ENCODE assay signal across 8 cellular contexts in genomic region chr2:160429248-160430000, GRCh38.
DNase-seq lines count a peak whose midpoint lies in the region; ATAC-seq and TF ChIP-seq lines count a peak whose summit lies in the region.

No MANE protein-coding gene starts in this region.

- H3K27me3 ChIP-seq in SJSA1 (replicated peaks), result no peaks in the 10 kb centered on the region
- H3K27me3 ChIP-seq in osteoblast (ENCODE audit: insufficient read depth, low read length), result no peaks in the 10 kb centered on the region

- peaks cover 37% of the 10 kb centered on the region for H3K79me2 ChIP-seq in osteoblast (ENCODE audit: insufficient read depth, low read length)

- peaks cover 24% of the 10 kb centered on the region for H3K4me1 Mint-ChIP-seq in endothelial cell (ENCODE audit: unreplicated experiment)

- ATAC-seq in GM19351 (IDR thresholded peaks at IDR 0.05; ENCODE audit: unreplicated experiment), result no peak
- no peak for ATAC-seq in GM18907 (IDR thresholded peaks at IDR 0.05; ENCODE audit: unreplicated experiment)

- no peak overlapping the region for H3K4me3 Mint-ChIP-seq in endothelial cell (ENCODE audit: unreplicated experiment)

- no peaks in the 10 kb centered on the region for H3K9me3 Mint-ChIP-seq in endothelial cell (ENCODE audit: unreplicated experiment)

- no peaks in the 10 kb centered on the region for H3K9me3 ChIP-seq in SJSA1 (replicated peaks)
- no peaks in the 10 kb centered on the region for H3K9me3 ChIP-seq in osteoblast (ENCODE audit: low read depth, low read length)

- H3K4me2 ChIP-seq in osteoblast (ENCODE audit: insufficient read depth, low read length), result no peak overlapping the region

- H3K4me1 ChIP-seq in SJSA1 (replicated peaks) (peaks cover 70% of the 10 kb centered on the region), osteoblast (ENCODE audit: insufficient read depth, low read length) (peaks cover 51% of the 10 kb centered on the region)

- H3K27ac ChIP-seq in SJSA1 (peak overlapping the region; percentile 51; the same call in 1 of the 2 replicates), osteoblast (ENCODE audit: low read depth, low read length) (peak overlapping the region; percentile 88)

- H3K27ac Mint-ChIP-seq in endothelial cell (ENCODE audit: unreplicated experiment), result no peak overlapping the region

- H2AFZ ChIP-seq in osteoblast (ENCODE audit: low read length), result no peak overlapping the region

- H3K4me3 ChIP-seq in Jurkat, Clone E6-1 (ENCODE audit: low read length), result no peak overlapping the region
- H3K4me3 ChIP-seq in SJSA1 (no peak overlapping the region), osteoblast (ENCODE audit: insufficient read depth, low read length) (no peak overlapping the region)

- H3K36me3 ChIP-seq in SJSA1 (peaks cover 16% of the 10 kb centered on the region), osteoblast (ENCODE audit: insufficient read depth, low read length) (peaks cover 11% of the 10 kb centered on the region)

- peaks cover 6% of the 10 kb centered on the region for H4K20me1 ChIP-seq in osteoblast (ENCODE audit: insufficient read depth, low read length)

- DNase-seq in NCI-H2196 (lab: John Stamatoyannopoulos, UW; ENCODE audit: unreplicated experiment) (peak; percentile 58), NCI-H2196 treated with DMSO at 0.1 percent for 48 hours (lab: John Stamatoyannopoulos, UW; ENCODE audit: unreplicated experiment) (no peak), SJSA1 (ENCODE audit: low read depth in 1 of 2, low spot score in 2 of 2) (peak in 1 of 2 experiments; percentile 46), endothelial cell (ENCODE audit: low spot score) (no peak), osteoblast (ENCODE audit: insufficient read length, low spot score, missing footprints) (peak; percentile 80)
- peak; percentile 89 for DNase-seq in Jurkat, Clone E6-1 (ENCODE audit: low read depth, low spot score)

- H3K36me3 Mint-ChIP-seq in endothelial cell (ENCODE audit: low read depth, unreplicated experiment), result peaks cover 19% of the 10 kb centered on the region

- no peaks in the 10 kb centered on the region for H3K27me3 Mint-ChIP-seq in endothelial cell (ENCODE audit: unreplicated experiment)

- TF ChIP-seq CTCF in endothelial cell (IDR thresholded peaks at IDR 0.05; ENCODE audit: unreplicated experiment) (peak; percentile 79), osteoblast (IDR thresholded peaks at IDR 0.05; ENCODE audit: extremely low read depth, low read depth, low read length) (peak; percentile 57)

Comparison
In these comparisons a context has a peak if more than half of its experiments do, and no peak if none do; other contexts are left out.
1. DNase-seq: peak in NCI-H2196 (single experiment), Jurkat, Clone E6-1 (single experiment) and osteoblast (single experiment); none in NCI-H2196 treated with DMSO at 0.1 percent for 48 hours (single experiment) and endothelial cell (single experiment).